In the genomic region with DNA sequence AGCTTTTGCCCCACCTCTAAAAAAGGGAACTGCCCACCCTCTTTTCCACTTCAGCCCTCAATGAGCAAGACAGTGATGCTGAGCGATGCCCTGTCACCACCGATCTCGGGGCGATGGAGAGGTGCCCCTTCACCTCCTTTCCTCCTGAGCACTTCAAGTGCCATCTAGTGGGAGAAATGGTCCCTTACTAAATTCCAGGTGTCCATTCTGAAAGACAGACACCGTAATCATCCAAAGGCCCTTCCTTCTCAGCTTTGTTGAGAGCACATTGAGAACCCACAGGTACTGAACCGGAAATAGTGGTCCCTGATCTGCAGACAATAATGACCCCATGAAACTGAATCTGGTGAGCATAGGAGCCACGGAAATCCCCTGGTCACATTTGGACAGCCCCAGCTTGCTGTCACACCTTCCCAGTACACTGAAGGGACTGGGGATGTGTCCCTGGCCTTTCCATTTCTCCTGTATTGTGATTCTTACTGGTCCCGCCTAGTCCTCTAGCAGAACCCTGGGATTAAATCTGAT, we compare ENCODE assay signal across 8 cellular contexts. TPM values are rescaled to one million over a fixed set of nuclear protein-coding genes. Genes with fewer than 3 reads are reported as not detected.
DNase-seq lines count a peak whose midpoint lies in the region; ATAC-seq lines count a peak whose summit lies in the region.

No MANE protein-coding gene starts in this region.

- H3K4me1 Mint-ChIP-seq in stimulated activated naive B cell treated with anti-CD40 and anti-IgM and Interleukin-4, amounts not matched to agents 10 μg/mL and 1 μg/mL and 100 μg/mL, for 72 hours = peaks cover 37 to 65% of the 10 kb centered on the region in 2 donors

- DNase-seq in D341Med (ENCODE audit: low spot score) = peak; percentile 64
- DNase-seq in NCI-H69 (lab: John Stamatoyannopoulos, UW) = peak; percentile 31
- no peak for DNase-seq in activated naive CD4-positive, alpha-beta T cell treated with anti-CD3 and anti-CD28 coated beads, Interleukin-2, amount 50 U/mL, for 72 hours (ENCODE audit: low spot score in 2 of 2)
- peak; percentile 65 for DNase-seq in iPS-NIHi11 (ENCODE audit: low spot score)
- DNase-seq in stimulated activated naive B cell treated with anti-CD40 and anti-IgM and Interleukin-4, amounts not matched to agents 10 μg/mL and 1 μg/mL and 100 μg/mL, for 72 hours = peak; percentile 51
- DNase-seq in foreskin melanocyte = no peak

- peak overlapping the region; percentile 2 to 67 for H3K27ac Mint-ChIP-seq in activated naive CD4-positive, alpha-beta T cell treated with anti-CD3 and anti-CD28 coated beads, Interleukin-2, amount 50 U/mL, for 72 hours
- H3K27ac Mint-ChIP-seq in stimulated activated naive B cell treated with anti-CD40 and anti-IgM and Interleukin-4, amounts not matched to agents 10 μg/mL and 1 μg/mL and 100 μg/mL, for 72 hours = peak overlapping the region; percentile 44

- peak overlapping the region; percentile 48 to 69 for H3K4me3 Mint-ChIP-seq in stimulated activated naive B cell treated with anti-CD40 and anti-IgM and Interleukin-4, amounts not matched to agents 10 μg/mL and 1 μg/mL and 100 μg/mL, for 72 hours

- H3K9me3 Mint-ChIP-seq in activated naive CD4-positive, alpha-beta T cell treated with anti-CD3 and anti-CD28 coated beads, Interleukin-2, amount 50 U/mL, for 72 hours = no peaks in the 10 kb centered on the region
- no peaks in the 10 kb centered on the region for H3K9me3 Mint-ChIP-seq in stimulated activated naive B cell treated with anti-CD40 and anti-IgM and Interleukin-4, amounts not matched to agents 10 μg/mL and 1 μg/mL and 100 μg/mL, for 72 hours

- no peaks in the 10 kb centered on the region for H3K27me3 Mint-ChIP-seq in stimulated activated naive B cell treated with anti-CD40 and anti-IgM and Interleukin-4, amounts not matched to agents 10 μg/mL and 1 μg/mL and 100 μg/mL, for 72 hours

- peaks cover 0 to 12% of the 10 kb centered on the region in 2 donors for H3K36me3 Mint-ChIP-seq in activated naive CD4-positive, alpha-beta T cell treated with anti-CD3 and anti-CD28 coated beads, Interleukin-2, amount 50 U/mL, for 72 hours
- H3K36me3 Mint-ChIP-seq in stimulated activated naive B cell treated with anti-CD40 and anti-IgM and Interleukin-4, amounts not matched to agents 10 μg/mL and 1 μg/mL and 100 μg/mL, for 72 hours = no peaks in the 10 kb centered on the region

- ATAC-seq in GM19043 (IDR thresholded peaks at IDR 0.05; ENCODE audit: low read depth, unreplicated experiment) = peak; percentile 67
- peak; percentile 76 for ATAC-seq in HG03066 (IDR thresholded peaks at IDR 0.05; ENCODE audit: low read depth, unreplicated experiment)
- ATAC-seq in activated naive CD4-positive, alpha-beta T cell treated with anti-CD3 and anti-CD28 coated beads, Interleukin-2, amount 50 U/mL, for 72 hours = peak in 1 of 2 donors; percentile 55
- ATAC-seq in stimulated activated naive B cell treated with anti-CD40 and anti-IgM and Interleukin-4, amounts not matched to agents 10 μg/mL and 1 μg/mL and 100 μg/mL, for 72 hours (replicated peaks) = peak; percentile 71 to 74

RNA-seq across cellular contexts. Expression of a gene that starts 38.5 kb away (rescaled TPM):
- 10 to 100 TPM in 1 of 2 donors, 1 to 10 TPM in 1; 4.4 to 15.3 TPM for total RNA-seq in activated naive CD4-positive, alpha-beta T cell treated with anti-CD3 and anti-CD28 coated beads, Interleukin-2, amount 50 U/mL, for 72 hours

RNA-seq across cellular contexts. Expression of a gene that starts 54.6 kb away (rescaled TPM):
- 10 to 100 TPM; 50.2 to 58.2 TPM for total RNA-seq in activated naive CD4-positive, alpha-beta T cell treated with anti-CD3 and anti-CD28 coated beads, Interleukin-2, amount 50 U/mL, for 72 hours

Comparison
In these comparisons a context has a peak if more than half of its experiments do, and no peak if none do; other contexts are left out.
1. DNase-seq: peak in D341Med (single experiment), NCI-H69 (single experiment), iPS-NIHi11 (single experiment) and stimulated activated naive B cell treated with anti-CD40 and anti-IgM and Interleukin-4, amounts not matched to agents 10 μg/mL and 1 μg/mL and 100 μg/mL, for 72 hours (single experiment); none in activated naive CD4-positive, alpha-beta T cell treated with anti-CD3 and anti-CD28 coated beads, Interleukin-2, amount 50 U/mL, for 72 hours (0 of 2) and foreskin melanocyte (single experiment).